20 cellular contexts compared by ENCODE assay signal in the genomic region with DNA sequence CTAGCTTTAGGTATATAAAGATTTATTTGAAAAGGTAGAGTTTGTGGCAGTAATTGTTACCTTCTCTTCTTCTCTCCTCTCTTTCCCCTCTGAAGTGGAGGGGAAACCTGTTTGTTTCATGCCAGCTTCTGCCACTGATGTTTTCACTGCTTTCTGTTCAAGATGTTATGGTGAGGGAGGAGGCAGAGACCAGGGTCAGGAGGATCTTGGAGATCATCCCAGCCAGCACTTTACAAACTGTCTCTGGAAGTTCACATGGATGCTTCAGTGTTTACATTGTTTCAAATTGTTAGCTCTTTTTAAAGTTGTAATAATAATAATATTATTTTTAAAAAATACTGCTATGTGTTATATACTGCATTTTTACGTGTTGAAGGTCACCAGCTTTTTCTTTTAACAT. TPM values are rescaled to one million over a fixed set of nuclear protein-coding genes. Genes with fewer than 3 reads are reported as not detected.
DNase-seq lines count a peak whose midpoint lies in the region; TF ChIP-seq lines count a peak whose summit lies in the region.
"Had no signal": no experiment of that assay in that cellular context is flagged by ENCODE, and none has a peak within 500 bp of the region (broad histone marks: within the 10 kb centered on the region; RNA-seq: fewer than 3 reads in every experiment).

No MANE protein-coding gene starts in this region.

- in situ Hi-C loops in GM23248 (cut with MboI) = no loop called here

- peaks cover 84% of the 10 kb centered on the region for H3K4me1 Mint-ChIP-seq in activated T-cell treated with anti-CD3 and anti-CD28 coated beads, Interleukin-2, amount 50 U/mL, for 24 hours (ENCODE audit: low read depth)
- H3K4me1 Mint-ChIP-seq in chondrocyte (ENCODE audit: low read depth) (peaks cover 83% of the 10 kb centered on the region), type B pancreatic cell (ENCODE audit: unreplicated experiment) (peaks cover 36% of the 10 kb centered on the region)

- 81 to 87% methylated on average over 1 of the region's 1 CpG for WGBS in GM23248 (ENCODE audit: low coverage in 1 of 2, low lambda C conversion rate in 2 of 2, missing lambda C conversion rate in 2 of 2), 2 experiments
- WGBS in smooth muscle cell (ENCODE audit: low lambda C conversion rate) = 94% methylated on average over 1 of the region's 1 CpG

- H3K9ac ChIP-seq in GM23248 (no peak overlapping the region), smooth muscle cell (ENCODE audit: low read depth) (no peak overlapping the region)

- H3K4me3 ChIP-seq in GM23248 = no peak overlapping the region
- H3K4me3 ChIP-seq in smooth muscle cell = no peak overlapping the region
- H3K4me3 ChIP-seq: BLaER1 treated with 17β-estradiol and CSF1 and Interleukin-3, amounts not matched to agents 10 nM and 100 nM; coronary artery; upper lobe of left lung had no signal

- no peaks in the 10 kb centered on the region for H3K27me3 Mint-ChIP-seq in activated T-cell treated with anti-CD3 and anti-CD28 coated beads, Interleukin-2, amount 50 U/mL, for 24 hours
- no peaks in the 10 kb centered on the region for H3K27me3 Mint-ChIP-seq in chondrocyte (ENCODE audit: low read depth)
- H3K27me3 Mint-ChIP-seq in type B pancreatic cell = peaks cover 4% of the 10 kb centered on the region

- H3K36me3 ChIP-seq in GM23248 (ENCODE audit: low read depth) = no peaks in the 10 kb centered on the region
- no peaks in the 10 kb centered on the region for H3K36me3 ChIP-seq in smooth muscle cell (ENCODE audit: low read depth)

- H3K27me3 ChIP-seq in GM23248 (replicated peaks; ENCODE audit: insufficient read depth) (no peaks in the 10 kb centered on the region), smooth muscle cell (ENCODE audit: low read depth) (no peaks in the 10 kb centered on the region)
- H3K27me3 ChIP-seq: BLaER1 treated with 17β-estradiol and CSF1 and Interleukin-3, amounts not matched to agents 10 nM and 100 nM; upper lobe of left lung had no signal

- H3F3A ChIP-seq in GM23248 (ENCODE audit: insufficient read depth) = peaks cover 66% of the 10 kb centered on the region
- H3F3A ChIP-seq in smooth muscle cell (ENCODE audit: low read depth) = peaks cover 17% of the 10 kb centered on the region

- H2AFZ ChIP-seq in GM23248 = no peak overlapping the region
- H2AFZ ChIP-seq in smooth muscle cell (ENCODE audit: low read depth) = no peak overlapping the region

- no peaks in the 10 kb centered on the region for H3K9me3 Mint-ChIP-seq in activated T-cell treated with anti-CD3 and anti-CD28 coated beads, Interleukin-2, amount 50 U/mL, for 24 hours
- H3K9me3 Mint-ChIP-seq in chondrocyte (ENCODE audit: low read depth) (no peaks in the 10 kb centered on the region), type B pancreatic cell (peaks cover 5% of the 10 kb centered on the region)
- H3K9me3 Mint-ChIP-seq: endodermal cell had no signal

- no peak for DNase-seq in activated T-cell treated with anti-CD3 and anti-CD28 coated beads, Interleukin-2, amount 50 U/mL, for 24 hours
- DNase-seq in activated T-cell treated with anti-CD3 and anti-CD28 coated beads for 4 hours (no peak), GM23248 (peak; percentile 27), chondrocyte (ENCODE audit: low spot score) (no peak), smooth muscle cell (lab: John Stamatoyannopoulos, UW; ENCODE audit: unreplicated experiment) (no peak), hepatic stellate cell (ENCODE audit: low spot score) (no peak), NCI-H146 (lab: John Stamatoyannopoulos, UW) (no peak), type B pancreatic cell (ENCODE audit: extremely low spot score, unreplicated experiment) (no peak)
- DNase-seq: ACHN; activated CD4-positive, CD25-positive, alpha-beta regulatory T cell treated with anti-CD3 and anti-CD28 coated beads, Interleukin-2, amount 50 U/mL, for 72 hours; Calu3; endodermal cell; H7; NCI-H510A; nucleus accumbens; stimulated activated CD4-positive, alpha-beta T cell treated with anti-CD3 and anti-CD28 coated beads, Interleukin-4, amount 100 ng/mL, for 24 hours; stimulated activated naive CD8-positive, alpha-beta T cell treated with anti-CD3 and anti-CD28 coated beads, Interleukin-15, Interleukin-2, amounts not matched to agents 100 U/mL and 50 U/mL, for 24 hours; upper lobe of left lung had no signal

- H4K20me1 ChIP-seq in GM23248 (ENCODE audit: insufficient read depth) = no peaks in the 10 kb centered on the region
- H4K20me1 ChIP-seq in smooth muscle cell (ENCODE audit: low read depth) = no peaks in the 10 kb centered on the region

- peaks cover 64% of the 10 kb centered on the region for H3K4me1 ChIP-seq in GM23248 (ENCODE audit: insufficient read depth)
- peaks cover 15% of the 10 kb centered on the region for H3K4me1 ChIP-seq in smooth muscle cell (ENCODE audit: low read depth)

- peaks cover 56% of the 10 kb centered on the region for H3K36me3 Mint-ChIP-seq in activated T-cell treated with anti-CD3 and anti-CD28 coated beads, Interleukin-2, amount 50 U/mL, for 24 hours (ENCODE audit: low read depth)
- H3K36me3 Mint-ChIP-seq in chondrocyte (ENCODE audit: low read depth) = peaks cover 13% of the 10 kb centered on the region
- H3K36me3 Mint-ChIP-seq in type B pancreatic cell = peaks cover 5% of the 10 kb centered on the region

- H3K4me3 Mint-ChIP-seq in activated T-cell treated with anti-CD3 and anti-CD28 coated beads, Interleukin-2, amount 50 U/mL, for 24 hours = no peak overlapping the region
- H3K4me3 Mint-ChIP-seq in chondrocyte (ENCODE audit: unreplicated experiment) (no peak overlapping the region), type B pancreatic cell (no peak overlapping the region)
- H3K4me3 Mint-ChIP-seq: endodermal cell had no signal

- TF ChIP-seq CTCF in chondrocyte (IDR thresholded peaks at IDR 0.05) = no peak
- TF ChIP-seq CTCF in smooth muscle cell (IDR thresholded peaks at IDR 0.05; ENCODE audit: borderline replicate concordance, insufficient read depth, poor library complexity, severe bottlenecking) = no peak
- TF ChIP-seq CTCF in type B pancreatic cell (conservative IDR thresholded peaks at IDR 0.05) = no peak

- peaks cover 75% of the 10 kb centered on the region for H3K79me2 ChIP-seq in GM23248 (ENCODE audit: insufficient read depth)
- H3K79me2 ChIP-seq in smooth muscle cell (ENCODE audit: low read depth) = no peaks in the 10 kb centered on the region

- peak overlapping the region; percentile 16 for H3K27ac ChIP-seq in GM23248
- H3K27ac ChIP-seq in smooth muscle cell (ENCODE audit: low read depth) = peak overlapping the region; percentile 84
- H3K27ac ChIP-seq: BLaER1 treated with 17β-estradiol and CSF1 and Interleukin-3, amounts not matched to agents 10 nM and 100 nM; coronary artery; upper lobe of left lung had no signal

- H3K27ac Mint-ChIP-seq in activated T-cell treated with anti-CD3 and anti-CD28 coated beads, Interleukin-2, amount 50 U/mL, for 24 hours = peak overlapping the region; percentile 58
- H3K27ac Mint-ChIP-seq in chondrocyte (ENCODE audit: unreplicated experiment) (peak overlapping the region; percentile 78), type B pancreatic cell (no peak overlapping the region)
- H3K27ac Mint-ChIP-seq: endodermal cell had no signal

- no peaks in the 10 kb centered on the region for H3K9me3 ChIP-seq in GM23248 (ENCODE audit: low read depth)
- H3K9me3 ChIP-seq in smooth muscle cell (replicated peaks; ENCODE audit: low read depth) = no peaks in the 10 kb centered on the region
- H3K9me3 ChIP-seq: BLaER1 treated with 17β-estradiol and CSF1 and Interleukin-3, amounts not matched to agents 10 nM and 100 nM; upper lobe of left lung had no signal

- peak overlapping the region; percentile 2 for H3K4me2 ChIP-seq in GM23248 (ENCODE audit: unreplicated experiment)
- H3K4me2 ChIP-seq in smooth muscle cell = no peak overlapping the region

- H3K9me2 ChIP-seq in GM23248 (ENCODE audit: insufficient read depth) = no peaks in the 10 kb centered on the region

RNA-seq across cellular contexts. Expression of a gene that starts 25.4 kb away (rescaled TPM):
- total RNA-seq in GM23248 (2014; rRNA removed; shearing (Covaris generic)) = 65.4 and 67.9 TPM in 2 replicates
- 23.3 and 28.2 TPM in 2 replicates for polyA plus RNA-seq in GM23248 (2016; fragmentation: Nextera tagmentation; extraction: Ambion mirVana)
- total RNA-seq in chondrocyte = 155 to 220 TPM (median 157 TPM) in 3 replicates
- total RNA-seq in smooth muscle cell = 24.6 and 28.4 TPM in 2 replicates
- polyA plus RNA-seq in smooth muscle cell = 23.6 and 25.9 TPM in 2 replicates
- 18.2 and 23.0 TPM in 2 replicates for total RNA-seq in type B pancreatic cell (ENCODE audit: low replicate concordance)
